1 cellular context compared by ENCODE assay signal in genomic region chr4:931194-931959, GRCh38.
A peak's percentile ranks its signal among the peaks of the same experiment; 100 is the strongest.
TF ChIP-seq lines count a peak whose summit lies in the region.

No MANE protein-coding gene starts in this region.

TF ChIP-seq in K562, 482 proteins besides CTCF, POLR2A, EP300 and RAD21:
- TF ChIP-seq ZNF740 (CRISPR knock-in tag; IDR thresholded peaks at IDR 0.05) (peak; percentile 77), ZNF740 (tag; IDR thresholded peaks at IDR 0.05) (no peak), MEIS2 (IDR thresholded peaks at IDR 0.05; ENCODE audit: partially characterized antibody) (peak; percentile 68), ARID3A (IDR thresholded peaks at IDR 0.05; ENCODE audit: borderline replicate concordance, low read depth, low read length) (no peak), POLR2G (IDR thresholded peaks at IDR 0.05; ENCODE audit: low read depth, low read length) (no peak), SFPQ (IDR thresholded peaks at IDR 0.05; ENCODE audit: low read depth, low read length) (no peak), TAF7 (tag; IDR thresholded peaks at IDR 0.05) (0 out of 2 replicates have a peak, but pooled peaks have one; percentile 20), SIRT6 (IDR thresholded peaks at IDR 0.05; ENCODE audit: low read depth, low read length) (no peak), VEZF1 (CRISPR knock-in tag; IDR thresholded peaks at IDR 0.05) (peak; percentile 26; the same call in 1 of the 2 replicates), ZC3H4 (CRISPR knock-in tag; IDR thresholded peaks at IDR 0.05; ENCODE audit: borderline replicate concordance) (0 out of 2 replicates have a peak, but pooled peaks have one; percentile 35), TEAD4 (IDR thresholded peaks at IDR 0.05; ENCODE audit: low read length) (no peak), TEAD4 (CRISPR knock-in tag; IDR thresholded peaks at IDR 0.05; ENCODE audit: borderline replicate concordance) (no peak), BRD4 (IDR thresholded peaks at IDR 0.05) (0 out of 2 replicates have a peak, but pooled peaks have one; percentile 47), ATF6 (CRISPR knock-in tag; IDR thresholded peaks at IDR 0.05) (no peak), STAG1 (CRISPR knock-in tag; IDR thresholded peaks at IDR 0.05; ENCODE audit: borderline replicate concordance) (0 out of 2 replicates have a peak, but pooled peaks have one; percentile 17), ETS1 (conservative IDR thresholded peaks at IDR 0.05; ENCODE audit: control insufficient read depth, low read depth, low read length) (peak; percentile 28; the same call in 1 of the 2 replicates), RBM22 (IDR thresholded peaks at IDR 0.05; ENCODE audit: low read depth, low read length, poor library complexity, severe bottlenecking) (peak; percentile 42), SIN3A (IDR thresholded peaks at IDR 0.05; ENCODE audit: borderline replicate concordance in 2 of 2, control insufficient read depth in 1 of 2, low read depth in 2 of 2, low read length in 2 of 2) (0 out of 4 replicates have a peak, but pooled peaks of 1 of the 2 experiments have one; percentile 16), BHLHE40 (IDR thresholded peaks at IDR 0.05; ENCODE audit: low read length) (peak; percentile 53; the same call in 1 of the 2 replicates)
